Comparison of ENCODE assay signal across 8 cellular contexts in genomic region chr3:116863842-116864626, GRCh38.
DNase-seq lines count a peak whose midpoint lies in the region; ATAC-seq lines count a peak whose summit lies in the region.

No MANE protein-coding gene starts in this region.

- peak; percentile 63 for ATAC-seq in GM21717 (IDR thresholded peaks at IDR 0.05; ENCODE audit: unreplicated experiment)
- no peak for ATAC-seq in GM19397 (IDR thresholded peaks at IDR 0.05; ENCODE audit: unreplicated experiment)
- ATAC-seq in GM18907 (IDR thresholded peaks at IDR 0.05; ENCODE audit: unreplicated experiment) = no peak

- DNase-seq in COLO829 (ENCODE audit: low spot score) = peak; percentile 27
- DNase-seq in NCI-H1930 (lab: John Stamatoyannopoulos, UW) = peak; percentile 1 to 25
- DNase-seq in astrocyte of the hippocampus (ENCODE audit: low read depth, low spot score) = peak; percentile 71
- peak; percentile 58 for DNase-seq in islet precursor cell
- peak; percentile 87 for DNase-seq in superior temporal gyrus (ENCODE audit: extremely low spot score)

Comparison
In these comparisons a context has a peak if more than half of its experiments do, and no peak if none do; other contexts are left out.
1. DNase-seq: peak in every context shown above with its lines; median percentile 87 in superior temporal gyrus; 71 in astrocyte of the hippocampus; 58 in islet precursor cell; 27 in COLO829; 13 in NCI-H1930.